In the genomic region with DNA sequence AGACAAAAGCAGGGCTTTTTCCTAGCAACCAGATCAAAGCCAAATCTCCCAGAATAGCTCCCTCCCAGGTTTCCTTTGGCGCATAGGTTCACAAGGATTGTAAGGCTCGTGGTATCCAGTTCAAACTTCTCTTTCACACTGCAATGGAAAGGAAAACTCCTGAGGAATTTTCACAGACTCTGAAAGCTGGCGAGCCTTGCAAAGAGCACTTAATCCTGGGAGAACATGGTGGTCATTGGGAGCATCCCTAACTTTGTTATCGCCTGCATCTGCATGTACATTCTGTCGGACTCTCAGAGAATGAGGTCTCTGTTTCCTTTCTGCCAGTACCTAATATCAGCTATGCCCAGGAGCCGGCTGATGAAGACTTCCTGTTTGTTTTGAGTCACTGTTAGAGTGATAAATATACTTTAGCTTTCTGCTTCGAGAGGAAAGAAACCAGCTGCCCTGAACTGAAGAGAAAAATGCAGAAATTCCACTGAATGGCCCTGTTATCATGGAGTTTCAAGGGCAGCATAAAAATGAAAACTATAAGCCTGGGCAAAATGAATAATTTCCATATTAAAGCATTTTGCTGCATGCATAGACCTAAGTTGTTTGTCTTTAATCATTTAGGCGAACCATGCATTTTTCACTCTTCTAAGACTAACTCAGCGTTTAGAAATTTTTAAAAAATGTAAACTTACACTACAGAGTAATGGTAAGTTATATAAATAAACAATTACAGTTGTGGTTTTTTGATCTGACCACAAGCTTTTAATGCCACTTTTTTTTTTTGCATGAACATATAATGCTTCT, we compare ENCODE assay signal across 8 cellular contexts.
DNase-seq lines count a peak whose midpoint lies in the region; ATAC-seq and TF ChIP-seq lines count a peak whose summit lies in the region.

No MANE protein-coding gene starts in this region.

- POLR2A ChIA-PET in A673 (lab: Charles Lee; ENCODE audit: low non-redundant PET) = no interaction called here

- ATAC-seq in GM21576 (IDR thresholded peaks at IDR 0.05; ENCODE audit: unreplicated experiment) = peak; percentile 93
- ATAC-seq in lower lobe of right lung = peak in 1 of 2 donors; percentile 42

- H3K36me3 ChIP-seq in adipocyte (ENCODE audit: control insufficient read depth, insufficient read depth, low read length, severe bottlenecking) (no peaks in the 10 kb centered on the region), lower lobe of right lung (no peaks in the 10 kb centered on the region), A673 (ENCODE audit: insufficient read depth, low read length, poor library complexity, severe bottlenecking) (no peaks in the 10 kb centered on the region)

- H3K9ac ChIP-seq in adipocyte (ENCODE audit: low read length) = no peak overlapping the region

- CTCF ChIA-PET in A673 (lab: Charles Lee) = no interaction called here

- no peak overlapping the region for H3K27ac ChIP-seq in lower lobe of right lung
- no peak overlapping the region for H3K27ac ChIP-seq in A673 (ENCODE audit: low read depth, low read length, poor library complexity, severe bottlenecking)

- H3K27me3 ChIP-seq in adipocyte (replicated peaks; ENCODE audit: control insufficient read depth, insufficient read depth, low read length) (no peaks in the 10 kb centered on the region), lower lobe of right lung (ENCODE audit: low read depth) (no peaks in the 10 kb centered on the region), A673 (replicated peaks; ENCODE audit: insufficient read depth, low read depth, low read length, poor library complexity) (no peaks in the 10 kb centered on the region)

- peak; percentile 68 for DNase-seq in EH (ENCODE audit: low read depth)
- DNase-seq in HuH-7 (ENCODE audit: low spot score) = peak; percentile 8
- peak; percentile 61 for DNase-seq in adipocyte (ENCODE audit: low read depth)
- no peak for DNase-seq in lower lobe of right lung
- DNase-seq in SIG-M5 treated with dmso at 0.1 percent for 504 hours (lab: John Stamatoyannopoulos, UW; ENCODE audit: unreplicated experiment) = no peak
- DNase-seq in A673 (ENCODE audit: low spot score) = no peak
- DNase-seq in activated naive CD4-positive, alpha-beta T cell (lab: John Stamatoyannopoulos, UW) = no peak

- BruUV-seq in A673 (replicated peaks; lab: Mats Ljungman, UMichigan) = no TSS peak

- H3K4me1 ChIP-seq in adipocyte (ENCODE audit: control insufficient read depth, insufficient read depth, low read length) (no peaks in the 10 kb centered on the region), lower lobe of right lung (peaks cover 20% of the 10 kb centered on the region), A673 (ENCODE audit: insufficient read depth, low read length, poor library complexity, severe bottlenecking) (no peaks in the 10 kb centered on the region)

- intact Hi-C loops in lower lobe of right lung (cut with DNase I) = no loop called here
- intact Hi-C loops in A673 (cut with micrococcal nuclease; ENCODE audit: unreplicated experiment) = no loop called here

- TF ChIP-seq CTCF in lower lobe of right lung (IDR thresholded peaks at IDR 0.05) = no peak
- no peak for TF ChIP-seq CTCF in A673 (conservative IDR thresholded peaks at IDR 0.05; ENCODE audit: low read depth, low read length)

- H3K9me3 ChIP-seq in adipocyte (ENCODE audit: control insufficient read depth, low read length) (no peaks in the 10 kb centered on the region), lower lobe of right lung (no peaks in the 10 kb centered on the region), A673 (ENCODE audit: low read depth, low read length, poor library complexity, severe bottlenecking) (no peaks in the 10 kb centered on the region)

- H3K4me3 ChIP-seq in adipocyte (ENCODE audit: low read length) (no peak overlapping the region), lower lobe of right lung (peak overlapping the region; percentile 2), A673 (ENCODE audit: low read depth, low read length, poor library complexity, severe bottlenecking) (no peak overlapping the region)

Comparison
In these comparisons a context has a peak if more than half of its experiments do, and no peak if none do; other contexts are left out.
1. DNase-seq: peak in EH (single experiment), HuH-7 (single experiment) and adipocyte (single experiment); none in lower lobe of right lung (single experiment), SIG-M5 treated with dmso at 0.1 percent for 504 hours (single experiment), A673 (single experiment) and activated naive CD4-positive, alpha-beta T cell (0 of 4).